In genomic region chr1:47179988-47180563, GRCh38 we compare ENCODE assay signal across 15 cellular contexts. TPM values are rescaled to one million over a fixed set of nuclear protein-coding genes. Genes with fewer than 3 reads are reported as not detected.
DNase-seq lines count a peak whose midpoint lies in the region; ATAC-seq and TF ChIP-seq lines count a peak whose summit lies in the region.
"Had no signal": no experiment of that assay in that cellular context is flagged by ENCODE, and none has a peak within 500 bp of the region (broad histone marks: within the 10 kb centered on the region; RNA-seq: fewer than 3 reads in every experiment).

No MANE protein-coding gene starts in this region.

- H3K4me1 ChIP-seq in A673 (ENCODE audit: insufficient read depth, low read length, poor library complexity, severe bottlenecking) = no peaks in the 10 kb centered on the region
- peaks cover 0 to 15% (median 3%) of the 10 kb centered on the region in 4 donors for H3K4me1 ChIP-seq in Peyer's patch

- no peak for TF ChIP-seq POLR2A in Peyer's patch (IDR thresholded peaks at IDR 0.05)

- no peak overlapping the region for H3K27ac ChIP-seq in A673 (ENCODE audit: low read depth, low read length, poor library complexity, severe bottlenecking)
- H3K27ac ChIP-seq in Peyer's patch = no peak overlapping the region

- H3K4me3 ChIP-seq in A673 (ENCODE audit: low read depth, low read length, poor library complexity, severe bottlenecking) = peak overlapping the region; percentile 42
- H3K4me3 ChIP-seq in astrocyte of the cerebellum (ENCODE audit: low read depth, low read length) = peak overlapping the region; percentile 43
- peak overlapping the region in 1 of 4 donors; percentile 48 for H3K4me3 ChIP-seq in Peyer's patch

- ATAC-seq in GM18517 (IDR thresholded peaks at IDR 0.05; ENCODE audit: unreplicated experiment) = no peak

- no peaks in the 10 kb centered on the region for H3K36me3 Mint-ChIP-seq in activated naive CD4-positive, alpha-beta T cell treated with anti-CD3 and anti-CD28 coated beads, Interleukin-2, amount 10 ng/mL, durations not matched to agents 7 days and 5 days
- H3K36me3 Mint-ChIP-seq: CD8-positive, alpha-beta T cell had no signal

- peaks cover 4% of the 10 kb centered on the region for H3K4me1 Mint-ChIP-seq in activated naive CD4-positive, alpha-beta T cell treated with anti-CD3 and anti-CD28 coated beads, Interleukin-2, amount 10 ng/mL, durations not matched to agents 7 days and 5 days

- no peak for TF ChIP-seq CTCF in A673 (conservative IDR thresholded peaks at IDR 0.05; ENCODE audit: low read depth, low read length)
- no peak for TF ChIP-seq CTCF in astrocyte of the cerebellum (IDR thresholded peaks at IDR 0.05; ENCODE audit: low read depth, low read length, missing control alignments)
- no peak for TF ChIP-seq CTCF in Peyer's patch (IDR thresholded peaks at IDR 0.05)

- peaks cover 63% of the 10 kb centered on the region for H3K27me3 Mint-ChIP-seq in activated naive CD4-positive, alpha-beta T cell treated with anti-CD3 and anti-CD28 coated beads, Interleukin-2, amount 10 ng/mL, durations not matched to agents 7 days and 5 days

- H3K27me3 ChIP-seq in A673 (replicated peaks; ENCODE audit: insufficient read depth, low read depth, low read length, poor library complexity) (peaks cover 10% of the 10 kb centered on the region), Peyer's patch (no peaks in the 10 kb centered on the region)

- in situ Hi-C loops in astrocyte of the cerebellum (cut with HindIII; ENCODE audit: low sequenced_read_pairs) = no loop called here

- H3K4me3 Mint-ChIP-seq in activated naive CD4-positive, alpha-beta T cell treated with anti-CD3 and anti-CD28 coated beads, Interleukin-2, amount 10 ng/mL, durations not matched to agents 7 days and 5 days = no peak overlapping the region

- H3K9me3 ChIP-seq in A673 (ENCODE audit: low read depth, low read length, poor library complexity, severe bottlenecking) (no peaks in the 10 kb centered on the region), Peyer's patch (no peaks in the 10 kb centered on the region)

- no peaks in the 10 kb centered on the region for H3K9me3 Mint-ChIP-seq in activated naive CD4-positive, alpha-beta T cell treated with anti-CD3 and anti-CD28 coated beads, Interleukin-2, amount 10 ng/mL, durations not matched to agents 7 days and 5 days
- H3K9me3 Mint-ChIP-seq: activated T-helper 1 cell treated with anti-CD3 and anti-CD28 coated beads, Interleukin-12 subunit alpha, Interleukin-12 subunit beta, Interleukin-2, Interleukin-4 antibody, amounts not matched to agents 30 ng/mL and 10 ng/mL and 1 ng/mL, durations not matched to agents 14 hours and 24 hours and 36 hours; CD8-positive, alpha-beta T cell; nephron progenitor cell had no signal

- no TSS peak for BruUV-seq in A673 (replicated peaks; lab: Mats Ljungman, UMichigan)

- POLR2A ChIA-PET in A673 (lab: Charles Lee; ENCODE audit: low non-redundant PET) = no interaction called here

- intact Hi-C loops in A673 (cut with micrococcal nuclease; ENCODE audit: unreplicated experiment) = loop anchor here (1.0 to 10.0 kb wide), 2 partner anchors 83 to 315 kb away; no protein-coding TSS in a partner anchor

- no peak overlapping the region for H3K27ac Mint-ChIP-seq in activated naive CD4-positive, alpha-beta T cell treated with anti-CD3 and anti-CD28 coated beads, Interleukin-2, amount 10 ng/mL, durations not matched to agents 7 days and 5 days
- H3K27ac Mint-ChIP-seq: CD8-positive, alpha-beta T cell; nephron progenitor cell had no signal

- DNase-seq in A673 (ENCODE audit: low spot score) = no peak
- peak; percentile 59 for DNase-seq in DMS79 treated with DMSO at 0.1 percent for 48 hours (lab: John Stamatoyannopoulos, UW)
- DNase-seq in astrocyte of the cerebellum (ENCODE audit: low read depth) = no peak
- DNase-seq in mesenteric fat pad (ENCODE audit: low spot score) = peak; percentile 43
- DNase-seq in activated naive CD4-positive, alpha-beta T cell treated with anti-CD3 and anti-CD28 coated beads, Interleukin-2, amount 10 ng/mL, durations not matched to agents 7 days and 5 days = no peak
- DNase-seq in Peyer's patch = no peak
- no peak for DNase-seq in activated CD4-positive, CD25-positive, alpha-beta regulatory T cell treated with anti-CD3 and anti-CD28 coated beads, Interleukin-2, amount 50 U/mL, for 72 hours
- DNase-seq: H7; NCI-H1694; nephron progenitor cell; stimulated activated CD4-positive, alpha-beta T cell treated with anti-CD3 and anti-CD28 coated beads, Interleukin-15, amount 100 ng/mL, for 24 hours had no signal

- CTCF ChIA-PET in A673 (lab: Charles Lee) = interaction anchor here (0.6 to 1.5 kb wide), 5 partner anchors 10 to 546 kb away, joined by 5 to 12 read pairs (median 8); partner anchors contain the start of genes PDZK1IP1 and STIL
- CTCF ChIA-PET in activated naive CD4-positive, alpha-beta T cell treated with anti-CD3 and anti-CD28 coated beads, Interleukin-2, amount 10 ng/mL, durations not matched to agents 7 days and 5 days (lab: Charles Lee) = interaction anchor here (1.0 to 8.3 kb wide), 15 partner anchors 11 to 563 kb away, joined by 3 to 102 read pairs (median 5); partner anchors contain the start of genes FOXD2 and PDZK1IP1

- H3K36me3 ChIP-seq in A673 (ENCODE audit: insufficient read depth, low read length, poor library complexity, severe bottlenecking) = no peaks in the 10 kb centered on the region
- no peaks in the 10 kb centered on the region for H3K36me3 ChIP-seq in Peyer's patch

RNA-seq across cellular contexts. Expression of gene PDZK1IP1, which starts 9.8 kb away (rescaled TPM):
- total RNA-seq in A673 (2021) (not detected in 2 replicates), mesenteric fat pad (2.8 TPM), Peyer's patch (100 to 1,000 TPM in 2 of 4 donors, 10 to 100 TPM in 1, 1 to 10 TPM in 1; 5.8 to 224 (median 104) TPM)
- total RNA-seq: activated T-helper 1 cell treated with anti-CD3 and anti-CD28 coated beads, Interleukin-12 subunit alpha, Interleukin-12 subunit beta, Interleukin-2, Interleukin-4 antibody, amounts not matched to agents 30 ng/mL and 10 ng/mL and 1 ng/mL, durations not matched to agents 14 hours and 24 hours and 36 hours; CD8-positive, alpha-beta T cell; H7; OCI-LY7 had no signal

RNA-seq across cellular contexts. Expression of gene CYP4A22, which starts 42.8 kb away (rescaled TPM):
- not detected in 2 replicates for total RNA-seq in A673 (2021)
- total RNA-seq in mesenteric fat pad = 0.42 TPM
- total RNA-seq in Peyer's patch = under 1 TPM in 2 of 4 donors, not detected in 2; 0.47 to 0.88 TPM
- total RNA-seq: activated T-helper 1 cell treated with anti-CD3 and anti-CD28 coated beads, Interleukin-12 subunit alpha, Interleukin-12 subunit beta, Interleukin-2, Interleukin-4 antibody, amounts not matched to agents 30 ng/mL and 10 ng/mL and 1 ng/mL, durations not matched to agents 14 hours and 24 hours and 36 hours; CD8-positive, alpha-beta T cell; H7; OCI-LY7 had no signal

RNA-seq across cellular contexts. Expression of gene TAL1, which starts 51.9 kb away (rescaled TPM):
- total RNA-seq in A673 (2021) = 0.11 TPM in 2 replicates
- total RNA-seq in mesenteric fat pad = 11.0 TPM
- total RNA-seq in Peyer's patch = 1 to 10 TPM; 1.2 to 7.4 (median 2.9) TPM
- total RNA-seq: activated T-helper 1 cell treated with anti-CD3 and anti-CD28 coated beads, Interleukin-12 subunit alpha, Interleukin-12 subunit beta, Interleukin-2, Interleukin-4 antibody, amounts not matched to agents 30 ng/mL and 10 ng/mL and 1 ng/mL, durations not matched to agents 14 hours and 24 hours and 36 hours; CD8-positive, alpha-beta T cell; OCI-LY7 had no signal

Comparison
In these comparisons a context has a peak if more than half of its experiments do, and no peak if none do; other contexts are left out.
1. DNase-seq: peak in DMS79 treated with DMSO at 0.1 percent for 48 hours (single experiment) and mesenteric fat pad (single experiment); none in A673 (single experiment), astrocyte of the cerebellum (single experiment), activated naive CD4-positive, alpha-beta T cell treated with anti-CD3 and anti-CD28 coated beads, Interleukin-2, amount 10 ng/mL, durations not matched to agents 7 days and 5 days (single experiment), Peyer's patch (0 of 3) and activated CD4-positive, CD25-positive, alpha-beta regulatory T cell treated with anti-CD3 and anti-CD28 coated beads, Interleukin-2, amount 50 U/mL, for 72 hours (single experiment).